In the genomic region with DNA sequence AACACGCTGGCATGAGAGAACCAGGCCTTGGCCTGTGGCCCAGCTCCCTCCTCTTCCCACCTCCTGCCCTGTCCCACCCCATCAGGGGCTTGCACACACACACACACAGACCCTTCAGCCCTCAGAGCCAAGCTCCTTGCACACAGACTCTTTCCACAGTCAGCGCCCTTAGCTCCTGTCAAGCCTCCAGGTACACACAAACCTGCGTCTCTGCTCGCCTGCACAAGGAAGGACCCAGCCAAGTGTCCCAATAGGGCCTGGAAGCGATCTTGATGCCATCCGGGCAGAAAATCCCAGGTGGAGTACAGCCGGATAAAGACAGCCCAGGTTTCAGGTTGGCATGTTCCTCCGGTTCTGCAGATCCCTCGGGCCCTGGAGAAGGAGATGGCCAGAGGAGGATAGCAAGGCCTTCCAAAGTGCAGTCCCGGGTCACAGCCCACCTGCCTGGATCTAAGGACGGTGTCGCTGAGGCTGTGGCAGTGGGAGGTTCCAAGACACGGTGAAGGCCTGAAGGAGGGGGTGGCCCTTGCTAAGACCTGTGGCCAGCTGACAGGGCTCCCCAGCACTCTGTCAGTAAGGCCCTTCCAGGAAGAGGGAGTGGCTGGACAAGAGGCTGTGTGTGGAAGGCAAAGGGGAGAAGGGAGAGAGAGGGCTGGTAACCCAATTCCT, we compare ENCODE assay signal across 17 cellular contexts. TPM values are rescaled to one million over a fixed set of nuclear protein-coding genes. Genes with fewer than 3 reads are reported as not detected.
DNase-seq lines count a peak whose midpoint lies in the region; ATAC-seq and TF ChIP-seq lines count a peak whose summit lies in the region.
"Had no signal": no experiment of that assay in that cellular context is flagged by ENCODE, and none has a peak within 500 bp of the region (broad histone marks: within the 10 kb centered on the region; RNA-seq: fewer than 3 reads in every experiment).

No MANE protein-coding gene starts in this region.

- no peaks in the 10 kb centered on the region for H3K4me1 ChIP-seq in left lung
- H3K4me1 ChIP-seq: Caco-2 had no signal

- H3K9me3 ChIP-seq in left lung (no peaks in the 10 kb centered on the region), T-helper 17 cell (ENCODE audit: control insufficient read depth, low read length, poor library complexity, severe bottlenecking) (no peaks in the 10 kb centered on the region)
- H3K9me3 ChIP-seq: BLaER1, Caco-2 had no signal

- H3K36me3 ChIP-seq in left lung: no peaks in the 10 kb centered on the region
- H3K36me3 ChIP-seq: BLaER1 had no signal

- H3K27ac ChIP-seq in left lung: no peak overlapping the region
- H3K27ac ChIP-seq: BLaER1, GM23248 had no signal

- H3K4me1 Mint-ChIP-seq in natural killer cell treated with Interleukin-12 subunit alpha and Interleukin-12 subunit beta and Interleukin-15 and Interleukin-18, amount 100 ng/mL, for 72 hours (ENCODE audit: low read depth in 2 of 2): peaks cover 0 to 5% of the 10 kb centered on the region in 2 donors
- H3K4me1 Mint-ChIP-seq in natural killer cell (peaks cover 0 to 6% of the 10 kb centered on the region in 2 donors), T-cell (no peaks in the 10 kb centered on the region), HFFc6 (ENCODE audit: low read depth) (no peaks in the 10 kb centered on the region), T-helper 17 cell (no peaks in the 10 kb centered on the region)
- H3K4me1 Mint-ChIP-seq: CD8-positive, alpha-beta memory T cell had no signal

- H3K36me3 Mint-ChIP-seq in natural killer cell treated with Interleukin-12 subunit alpha and Interleukin-12 subunit beta and Interleukin-15 and Interleukin-18, amount 100 ng/mL, for 72 hours: no peaks in the 10 kb centered on the region
- no peaks in the 10 kb centered on the region for H3K36me3 Mint-ChIP-seq in natural killer cell
- H3K36me3 Mint-ChIP-seq in T-cell: no peaks in the 10 kb centered on the region
- H3K36me3 Mint-ChIP-seq in HFFc6 (ENCODE audit: low read depth): no peaks in the 10 kb centered on the region
- no peaks in the 10 kb centered on the region for H3K36me3 Mint-ChIP-seq in T-helper 17 cell (ENCODE audit: low read depth)
- H3K36me3 Mint-ChIP-seq: CD8-positive, alpha-beta memory T cell had no signal

- ATAC-seq in natural killer cell treated with Interleukin-12 subunit alpha and Interleukin-12 subunit beta and Interleukin-15 and Interleukin-18, amount 100 ng/mL, for 72 hours: peak in 1 of 2 donors; percentile 17
- ATAC-seq in natural killer cell: no peak
- ATAC-seq in left lung: peak; percentile 25
- ATAC-seq in T-cell (replicated peaks in 1 of 4): no peak
- no peak for ATAC-seq in T-helper 17 cell

- TF ChIP-seq CTCF in natural killer cell (IDR thresholded peaks at IDR 0.05) (no peak), left lung (IDR thresholded peaks at IDR 0.05) (no peak), HFFc6 (IDR thresholded peaks at IDR 0.05) (no peak)

- peaks cover 0 to 6% of the 10 kb centered on the region in 2 donors for H3K27me3 Mint-ChIP-seq in natural killer cell treated with Interleukin-12 subunit alpha and Interleukin-12 subunit beta and Interleukin-15 and Interleukin-18, amount 100 ng/mL, for 72 hours
- H3K27me3 Mint-ChIP-seq in natural killer cell (ENCODE audit: low read depth in 2 of 2) (peaks cover 6 to 7% of the 10 kb centered on the region in 2 donors), T-cell (peaks cover 7 to 8% of the 10 kb centered on the region in 2 donors), HFFc6 (ENCODE audit: insufficient read depth) (peaks cover 39% of the 10 kb centered on the region), T-helper 17 cell (peaks cover 19% of the 10 kb centered on the region)

- CTCF ChIA-PET in T-cell (lab: Charles Lee): no interaction called here

- no peak overlapping the region for H3K27ac Mint-ChIP-seq in natural killer cell treated with Interleukin-12 subunit alpha and Interleukin-12 subunit beta and Interleukin-15 and Interleukin-18, amount 100 ng/mL, for 72 hours
- no peak overlapping the region for H3K27ac Mint-ChIP-seq in natural killer cell
- H3K27ac Mint-ChIP-seq in T-cell: no peak overlapping the region
- no peak overlapping the region for H3K27ac Mint-ChIP-seq in HFFc6
- H3K27ac Mint-ChIP-seq in T-helper 17 cell: no peak overlapping the region
- H3K27ac Mint-ChIP-seq: CD8-positive, alpha-beta memory T cell; H9 had no signal

- peaks cover 0 to 4% of the 10 kb centered on the region in 2 donors for H3K27me3 ChIP-seq in left lung
- H3K27me3 ChIP-seq: BLaER1 had no signal

- no peak overlapping the region for H3K4me3 Mint-ChIP-seq in natural killer cell treated with Interleukin-12 subunit alpha and Interleukin-12 subunit beta and Interleukin-15 and Interleukin-18, amount 100 ng/mL, for 72 hours
- no peak overlapping the region for H3K4me3 Mint-ChIP-seq in natural killer cell
- no peak overlapping the region for H3K4me3 Mint-ChIP-seq in T-cell
- H3K4me3 Mint-ChIP-seq in HFFc6: no peak overlapping the region
- H3K4me3 Mint-ChIP-seq in T-helper 17 cell: no peak overlapping the region
- H3K4me3 Mint-ChIP-seq: CD8-positive, alpha-beta memory T cell; H9 had no signal

- H3K9me3 Mint-ChIP-seq in natural killer cell treated with Interleukin-12 subunit alpha and Interleukin-12 subunit beta and Interleukin-15 and Interleukin-18, amount 100 ng/mL, for 72 hours: no peaks in the 10 kb centered on the region
- no peaks in the 10 kb centered on the region for H3K9me3 Mint-ChIP-seq in natural killer cell
- no peaks in the 10 kb centered on the region for H3K9me3 Mint-ChIP-seq in T-cell
- H3K9me3 Mint-ChIP-seq in HFFc6: no peaks in the 10 kb centered on the region
- H3K9me3 Mint-ChIP-seq: CD8-positive, alpha-beta memory T cell; H9 had no signal

- peak; percentile 51 for DNase-seq in natural killer cell treated with Interleukin-12 subunit alpha and Interleukin-12 subunit beta and Interleukin-15 and Interleukin-18, amount 100 ng/mL, for 72 hours (ENCODE audit: low spot score)
- DNase-seq in natural killer cell (no peak), left lung (no peak), posterior vena cava (ENCODE audit: low spot score) (peak; percentile 52), T-cell (no peak), head of caudate nucleus (no peak), HFFc6 (no peak), T-helper 17 cell (no peak)
- DNase-seq: 8988T; AML-193; Caco-2; CD8-positive, alpha-beta memory T cell; DMS53; GF-D8; GM23248; H9 had no signal

- intact Hi-C loops in natural killer cell (cut with micrococcal nuclease): no loop called here
- intact Hi-C loops in left lung (cut with DNase I): no loop called here
- intact Hi-C loops in posterior vena cava (cut with DNase I): no loop called here
- intact Hi-C loops in head of caudate nucleus (cut with DNase I): no loop called here

- POLR2A ChIA-PET in T-cell (lab: Charles Lee): interaction anchor here in 1 of 2 donors (0.5 kb wide), 1 partner anchor 1439 kb away, joined by 3 read pairs; no protein-coding TSS in a partner anchor

- no peak overlapping the region for H3K4me3 ChIP-seq in left lung
- H3K4me3 ChIP-seq: BLaER1, GM23248 had no signal

RNA-seq across cellular contexts. Expression of a gene that starts 18.5 kb away (rescaled TPM):
- total RNA-seq in natural killer cell treated with Interleukin-12 subunit alpha and Interleukin-12 subunit beta and Interleukin-15 and Interleukin-18, amount 100 ng/mL, for 72 hours: 1 to 10 TPM; 1.3 to 2.3 TPM
- total RNA-seq in natural killer cell: 1 to 10 TPM; 1.7 to 2.5 (median 2.0) TPM
- total RNA-seq in left lung: 10 to 100 TPM; 40.4 to 43.8 TPM
- total RNA-seq in posterior vena cava: 1 to 10 TPM; 5.7 to 9.3 TPM
- total RNA-seq in T-cell: under 1 TPM; 0.20 to 0.46 (median 0.23) TPM
- 10 to 100 TPM; 20.7 to 37.3 (median 30.9) TPM for total RNA-seq in HFFc6 (2021; fragmentation: NEBNext Ultra II Directional; extraction: Animal tissue kit (Norgen Biotek cat#: 25700))
- total RNA-seq in T-helper 17 cell: under 1 TPM; 0.10 to 0.13 TPM

RNA-seq across cellular contexts. Expression of a gene that starts 46.6 kb away (rescaled TPM):
- total RNA-seq in natural killer cell treated with Interleukin-12 subunit alpha and Interleukin-12 subunit beta and Interleukin-15 and Interleukin-18, amount 100 ng/mL, for 72 hours: not detected
- total RNA-seq in natural killer cell (not detected), left lung (not detected), posterior vena cava (not detected), T-cell (not detected), T-helper 17 cell (not detected)
- total RNA-seq in HFFc6 (2021; fragmentation: NEBNext Ultra II Directional; extraction: Animal tissue kit (Norgen Biotek cat#: 25700)): not detected
- total RNA-seq: Caco-2; CD8-positive, alpha-beta memory T cell; GM23248 had no signal

Comparison
In these comparisons a context has a peak if more than half of its experiments do, and no peak if none do; other contexts are left out.
1. DNase-seq: peak in natural killer cell treated with Interleukin-12 subunit alpha and Interleukin-12 subunit beta and Interleukin-15 and Interleukin-18, amount 100 ng/mL, for 72 hours (single experiment) and posterior vena cava (single experiment); none in natural killer cell (single experiment), left lung (0 of 2), T-cell (0 of 34), head of caudate nucleus (0 of 42), HFFc6 (single experiment) and T-helper 17 cell (0 of 3).